15 cellular contexts compared by ENCODE assay signal in the genomic region with DNA sequence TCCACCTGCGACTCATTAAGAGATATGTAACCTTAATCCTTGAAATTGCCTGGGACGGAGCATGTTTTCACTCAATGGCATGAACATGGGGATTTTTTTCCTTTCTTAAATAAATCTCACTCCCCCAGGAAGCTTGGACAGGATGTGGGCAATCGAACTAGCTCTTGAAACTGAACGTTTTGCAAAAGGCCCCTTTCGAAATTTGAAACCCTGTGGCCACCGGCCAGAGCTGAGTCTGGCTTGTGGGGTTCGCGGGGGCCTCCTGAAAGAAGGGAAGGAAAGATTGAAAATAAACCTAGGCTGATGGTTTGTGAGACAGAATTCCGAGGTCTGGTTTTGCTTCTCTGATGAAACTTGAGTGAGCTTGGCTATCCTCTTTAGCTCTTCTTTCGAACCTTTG.
DNase-seq lines count a peak whose midpoint lies in the region; ATAC-seq and TF ChIP-seq lines count a peak whose summit lies in the region.
"Had no signal": no experiment of that assay in that cellular context is flagged by ENCODE, and none has a peak within 500 bp of the region (broad histone marks: within the 10 kb centered on the region; RNA-seq: fewer than 3 reads in every experiment).

No MANE protein-coding gene starts in this region.

- H3K9ac ChIP-seq in BLaER1 treated with 17β-estradiol and CSF1 and Interleukin-3, amounts not matched to agents 10 nM and 100 nM, result peak overlapping the region in 4 of 11 experiments; percentile 33 to 72 (median 60); a peak in 5 of 22 replicates

- no peaks in the 10 kb centered on the region for H4K20me1 ChIP-seq in BLaER1 treated with 17β-estradiol and CSF1 and Interleukin-3, amounts not matched to agents 10 nM and 100 nM

- no peaks in the 10 kb centered on the region for H3K27me3 ChIP-seq in BLaER1 treated with 17β-estradiol and CSF1 and Interleukin-3, amounts not matched to agents 10 nM and 100 nM
- H3K27me3 ChIP-seq in neutrophil, result peaks cover 35% of the 10 kb centered on the region
- H3K27me3 ChIP-seq: brain microvascular endothelial cell had no signal

- peaks cover 12 to 47% (median 22%) of the 10 kb centered on the region in 10 experiments; a peak in 18 of 20 replicates for H3K4me1 ChIP-seq in BLaER1 treated with 17β-estradiol and CSF1 and Interleukin-3, amounts not matched to agents 10 nM and 100 nM
- peaks cover 20 to 26% of the 10 kb centered on the region in 2 experiments for H3K4me1 ChIP-seq in neutrophil (ENCODE audit: control insufficient read depth in 1 of 2, insufficient read depth in 1 of 2, low read depth in 1 of 2, low read length in 1 of 2)

- peaks cover 0 to 11% (median 0%) of the 10 kb centered on the region in 11 experiments; a peak in 2 of 22 replicates for H3K9me3 ChIP-seq in BLaER1 treated with 17β-estradiol and CSF1 and Interleukin-3, amounts not matched to agents 10 nM and 100 nM (replicated peaks in 1 of 11)
- H3K9me3 ChIP-seq in neutrophil, result no peaks in the 10 kb centered on the region

- H3K4me3 ChIP-seq in BLaER1 treated with 17β-estradiol and CSF1 and Interleukin-3, amounts not matched to agents 10 nM and 100 nM, result peak overlapping the region in 2 of 10 experiments; percentile 3 to 47; a peak in 2 of 20 replicates
- H3K4me3 ChIP-seq in neutrophil (ENCODE audit: low read depth in 1 of 2, low read length in 1 of 2), result no peak overlapping the region
- H3K4me3 ChIP-seq: lung had no signal

- H3K36me3 ChIP-seq in BLaER1 treated with 17β-estradiol and CSF1 and Interleukin-3, amounts not matched to agents 10 nM and 100 nM, result no peaks in the 10 kb centered on the region
- no peaks in the 10 kb centered on the region for H3K36me3 ChIP-seq in neutrophil

- H3K4me2 ChIP-seq in BLaER1 treated with 17β-estradiol and CSF1 and Interleukin-3, amounts not matched to agents 10 nM and 100 nM, result peak overlapping the region; percentile 24 to 88 (median 70)

- DNase-seq in M059J (ENCODE audit: low read depth), result peak; percentile 62
- peak; percentile 22 for DNase-seq in dedifferentiated amniotic fluid mesenchymal stem cell (ENCODE audit: extremely low spot score)
- no peak for DNase-seq in NCI-H345 (lab: John Stamatoyannopoulos, UW)
- no peak for DNase-seq in cortex of kidney (lab: John Stamatoyannopoulos, UW)
- DNase-seq: activated CD4-positive, alpha-beta T cell treated with anti-CD3 and anti-CD28 coated beads for 4 hours; AML-193; brain microvascular endothelial cell; stimulated activated CD4-positive, alpha-beta T cell treated with anti-CD3 and anti-CD28 coated beads, Interleukin-2, amount 100 ng/mL, for 48 hours had no signal

- no peak for TF ChIP-seq CTCF in neutrophil (IDR thresholded peaks at IDR 0.05)

- ATAC-seq in GM18873 (IDR thresholded peaks at IDR 0.05; ENCODE audit: low FRiP score, unreplicated experiment), result no peak
- no peak for ATAC-seq in HG03095 (IDR thresholded peaks at IDR 0.05; ENCODE audit: unreplicated experiment)
- ATAC-seq: stimulated activated memory B cell treated with anti-CD40 and anti-IgM and Interleukin-4, amounts not matched to agents 10 μg/mL and 1 μg/mL and 100 μg/mL, for 72 hours; T-cell had no signal

- peak overlapping the region in 5 of 11 experiments; percentile 53 to 84 (median 74); a peak in 8 of 22 replicates for H3K27ac ChIP-seq in BLaER1 treated with 17β-estradiol and CSF1 and Interleukin-3, amounts not matched to agents 10 nM and 100 nM
- peak overlapping the region; percentile 2 for H3K27ac ChIP-seq in neutrophil
- H3K27ac ChIP-seq: brain microvascular endothelial cell had no signal

Comparison
In these comparisons a context has a peak if more than half of its experiments do, and no peak if none do; other contexts are left out.
1. DNase-seq: peak in M059J (single experiment) and dedifferentiated amniotic fluid mesenchymal stem cell (single experiment); none in NCI-H345 (single experiment) and cortex of kidney (single experiment).